In genomic region chr18:13680612-13681011, GRCh38 we compare ENCODE assay signal across 9 cellular contexts. TPM values are rescaled to one million over a fixed set of nuclear protein-coding genes. Genes with fewer than 3 reads are reported as not detected.
DNase-seq lines count a peak whose midpoint lies in the region; ATAC-seq, FAIRE-seq and TF ChIP-seq lines count a peak whose summit lies in the region.
"Had no signal": no experiment of that assay in that cellular context is flagged by ENCODE, and none has a peak within 500 bp of the region (broad histone marks: within the 10 kb centered on the region; RNA-seq: fewer than 3 reads in every experiment).

No MANE protein-coding gene starts in this region.

- H3K4me1 ChIP-seq in A549 (no peaks in the 10 kb centered on the region), spleen (peaks cover 0 to 3% (median 0%) of the 10 kb centered on the region in 6 donors)

- no peak for TF ChIP-seq CTCF in A549 (IDR thresholded peaks at IDR 0.05)
- 0 out of 2 replicates have a peak, but pooled peaks have one; percentile 16 for TF ChIP-seq CTCF in WI38 (IDR thresholded peaks at IDR 0.05; ENCODE audit: low read depth, low read length)
- TF ChIP-seq CTCF in spleen (IDR thresholded peaks at IDR 0.05 in 8 of 11, conservative IDR thresholded peaks at IDR 0.05 in 3 of 11): peak in 5 of 11 experiments; percentile 13 to 39 (median 34)

- TF ChIP-seq POLR2A in A549 (IDR thresholded peaks at IDR 0.05; ENCODE audit: low read length) (no peak), GM12892 (IDR thresholded peaks at IDR 0.05; ENCODE audit: low read depth, low read length) (no peak), spleen (IDR thresholded peaks at IDR 0.05) (no peak)

- intact Hi-C loops in spleen (cut with DNase I; ENCODE audit: low total_unique reads): no loop called here

- H3K4me3 ChIP-seq in A549: no peak overlapping the region
- no peak overlapping the region for H3K4me3 ChIP-seq in WI38 (ENCODE audit: low read depth, low read length)
- no peak overlapping the region for H3K4me3 ChIP-seq in spleen

- no peaks in the 10 kb centered on the region for H3K9me3 ChIP-seq in A549
- H3K9me3 ChIP-seq in spleen: no peaks in the 10 kb centered on the region

- WGBS in A549 (ENCODE audit: missing lambda C conversion rate): 40% methylated on average over 5 of the region's 5 CpGs
- WGBS in spleen, 5 donors: 77 to 86% (median 80%) methylated on average over 5 of the region's 5 CpGs

- CTCF ChIA-PET in A549 (lab: Yijun Ruan, JAX): no interaction called here

- H3K27me3 ChIP-seq in spleen (replicated peaks in 1 of 7): no peaks in the 10 kb centered on the region

- DNase-seq in A549 (ENCODE audit: low read depth in 1 of 2, low spot score in 1 of 2) (peak; percentile 7 to 38), GM12892 (ENCODE audit: insufficient read length) (no peak), iPS-NIHi7 (ENCODE audit: extremely low spot score) (peak; percentile 58), spleen (no peak), NOMO-1 treated with DMSO at 0.1 percent for 48 hours (lab: John Stamatoyannopoulos, UW; ENCODE audit: unreplicated experiment) (no peak)
- no peak for DNase-seq in stimulated activated naive CD4-positive, alpha-beta T cell treated with Interleukin-2 at 50 U/mL for 16 hours (lab: John Stamatoyannopoulos, UW)

- no peak for FAIRE-seq in A549 (lab: Jason Lieb, UNC)
- FAIRE-seq in GM12892 (lab: Jason Lieb, UNC): peak; percentile 74
- FAIRE-seq: frontal cortex had no signal

- no peak for TF ChIP-seq RAD21 in A549 (conservative IDR thresholded peaks at IDR 0.05 in 1 of 2, IDR thresholded peaks at IDR 0.05 in 1 of 2)

- H3K27ac ChIP-seq in A549 (no peak overlapping the region), spleen (no peak overlapping the region)

- ATAC-seq in A549 (peak; percentile 71 to 83; a peak in 5 of 6 replicates), HG03159 (IDR thresholded peaks at IDR 0.05; ENCODE audit: unreplicated experiment) (no peak)

- no peak for TF ChIP-seq EP300 in A549 (IDR thresholded peaks at IDR 0.05)

- peaks cover 0 to 16% (median 0%) of the 10 kb centered on the region in 6 donors for H3K36me3 ChIP-seq in spleen

- POLR2A ChIA-PET in A549 (lab: Yijun Ruan, JAX): no interaction called here

- no peak overlapping the region for H3K4me2 ChIP-seq in A549

TF ChIP-seq in A549, 52 proteins besides CTCF, POLR2A, EP300 and RAD21:
- no peak for TF ChIP-seq CEBPB (IDR thresholded peaks at IDR 0.05)
- TF ChIP-seq SMC3 (IDR thresholded peaks at IDR 0.05): no peak
- no peak for TF ChIP-seq BHLHE40 (IDR thresholded peaks at IDR 0.05; ENCODE audit: low read depth, low read length)
- TF ChIP-seq HEYL (CRISPR knock-in tag; IDR thresholded peaks at IDR 0.05): no peak
- TF ChIP-seq SREBF2 (IDR thresholded peaks at IDR 0.05): no peak
- TF ChIP-seq, protein P1, sequence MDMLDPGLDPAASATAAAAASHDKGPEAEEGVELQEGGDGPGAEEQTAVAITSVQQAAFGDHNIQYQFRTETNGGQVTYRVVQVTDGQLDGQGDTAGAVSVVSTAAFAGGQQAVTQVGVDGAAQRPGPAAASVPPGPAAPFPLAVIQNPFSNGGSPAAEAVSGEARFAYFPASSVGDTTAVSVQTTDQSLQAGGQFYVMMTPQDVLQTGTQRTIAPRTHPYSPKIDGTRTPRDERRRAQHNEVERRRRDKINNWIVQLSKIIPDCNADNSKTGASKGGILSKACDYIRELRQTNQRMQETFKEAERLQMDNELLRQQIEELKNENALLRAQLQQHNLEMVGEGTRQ (IDR thresholded peaks at IDR 0.05): no peak
TF ChIP-seq in A549: peak in this region for 0.

RNA-seq across cellular contexts. Expression of gene FAM210A, which starts 45.7 kb away (rescaled TPM):
- polyA plus RNA-seq in A549 (2011; rRNA removed): 23.5 and 26.2 TPM in 2 replicates
- polyA plus RNA-seq in A549 (2012; cell fraction: cytosol; rRNA removed): 16.2 and 16.4 TPM in 2 replicates
- 5.0 and 7.8 TPM in 2 replicates for polyA plus RNA-seq in A549 (2012; cell fraction: nucleus; rRNA removed)
- 17.1 to 19.1 TPM (median 17.9 TPM) in 3 replicates for polyA plus RNA-seq in A549 (2017; fragmentation: RNase III; extraction: RNeasy Plus Mini Kit Qiagen cat#74134 plus additional on column Dnase treatment)
- polyA minus RNA-seq in A549 (2011; rRNA and poly(A)+ RNA removed): 18.0 and 19.3 TPM in 2 replicates
- polyA plus RNA-seq in GM12892 (2012; ENCODE audit: missing spikeins): 26.3 TPM
- total RNA-seq in spleen: 10 to 100 TPM in 4 of 7 donors, 1 to 10 TPM in 3; 5.9 to 16.2 (median 10.5) TPM
- polyA plus RNA-seq in spleen: 1 to 10 TPM; 2.7 to 4.7 (median 4.0) TPM

RNA-seq across cellular contexts. Expression of gene RNMT, which starts 45.9 kb away (rescaled TPM):
- polyA plus RNA-seq in A549 (2011; rRNA removed): 25.5 and 26.1 TPM in 2 replicates
- polyA plus RNA-seq in A549 (2012; cell fraction: cytosol; rRNA removed): 6.0 and 6.5 TPM in 2 replicates
- 6.4 and 10.7 TPM in 2 replicates for polyA plus RNA-seq in A549 (2012; cell fraction: nucleus; rRNA removed)
- 15.4 to 16.7 TPM (median 16.5 TPM) in 3 replicates for polyA plus RNA-seq in A549 (2017; fragmentation: RNase III; extraction: RNeasy Plus Mini Kit Qiagen cat#74134 plus additional on column Dnase treatment)
- polyA minus RNA-seq in A549 (2011; rRNA and poly(A)+ RNA removed): 8.2 and 8.5 TPM in 2 replicates
- polyA plus RNA-seq in GM12892 (2012; ENCODE audit: missing spikeins): 33.5 TPM
- total RNA-seq in spleen: 10 to 100 TPM; 17.5 to 33.3 (median 28.0) TPM
- polyA plus RNA-seq in spleen: 10 to 100 TPM; 11.4 to 15.0 (median 13.1) TPM

Comparison
In these comparisons a context has a peak if more than half of its experiments do, and no peak if none do; other contexts are left out.
1. DNase-seq: peak in A549 (2 of 2) and iPS-NIHi7 (single experiment); none in GM12892 (single experiment), spleen (single experiment), stimulated activated naive CD4-positive, alpha-beta T cell treated with Interleukin-2 at 50 U/mL for 16 hours (single experiment) and NOMO-1 treated with DMSO at 0.1 percent for 48 hours (single experiment).